In genomic region chr7:128697301-128697905, GRCh38 we compare ENCODE assay signal across 7 cellular contexts. TPM values are rescaled to one million over a fixed set of nuclear protein-coding genes. Genes with fewer than 3 reads are reported as not detected.
DNase-seq lines count a peak whose midpoint lies in the region; ATAC-seq, FAIRE-seq and TF ChIP-seq lines count a peak whose summit lies in the region.

No MANE protein-coding gene starts in this region.

- ATAC-seq in GM18861 (IDR thresholded peaks at IDR 0.05; ENCODE audit: unreplicated experiment) = no peak

- H4K20me1 ChIP-seq in SK-N-SH (ENCODE audit: insufficient read depth) = no peaks in the 10 kb centered on the region

- POLR2A ChIA-PET in SK-N-SH (lab: Yijun Ruan, JAX) = interaction anchor here (0.5 to 0.6 kb wide), 2 partner anchors 246 to 251 kb away, joined by 4 to 5 read pairs; no protein-coding TSS in a partner anchor

- DNase-seq in H54 (ENCODE audit: insufficient read length, low spot score) (peak; percentile 57), SK-N-SH (peak; percentile 89), brain microvascular endothelial cell (peak; percentile 38), kidney epithelial cell (ENCODE audit: low read depth) (no peak), SHP77 treated with DMSO at 0.1 percent for 48 hours (lab: John Stamatoyannopoulos, UW) (no peak)
- DNase-seq in stimulated activated CD4-positive, alpha-beta T cell treated with anti-CD3 and anti-CD28 coated beads, TNF-alpha, amount 100 ng/mL, for 48 hours (ENCODE audit: low read depth in 3 of 3) = peak; percentile 40 to 53 (median 47)

- H3K27me3 ChIP-seq in SK-N-SH (ENCODE audit: insufficient read depth) (peaks cover 6% of the 10 kb centered on the region; the same call in 1 of the 2 replicates), brain microvascular endothelial cell (replicated peaks) (no peaks in the 10 kb centered on the region), kidney epithelial cell (ENCODE audit: control insufficient read depth, insufficient read depth, low read length) (peaks cover 11% of the 10 kb centered on the region)

- WGBS in SK-N-SH (ENCODE audit: low lambda C conversion rate) = 6% methylated on average over 26 of the region's 37 CpGs

- H3F3A ChIP-seq in SK-N-SH (replicated peaks; ENCODE audit: insufficient read depth) = no peaks in the 10 kb centered on the region

- no peaks in the 10 kb centered on the region for H3K79me2 ChIP-seq in SK-N-SH (ENCODE audit: insufficient read depth)

- TF ChIP-seq POLR2A in H54 (IDR thresholded peaks at IDR 0.05; ENCODE audit: low read depth, low read length) = no peak

- peak; percentile 54 for TF ChIP-seq CTCF in SK-N-SH (IDR thresholded peaks at IDR 0.05)
- TF ChIP-seq CTCF in brain microvascular endothelial cell (IDR thresholded peaks at IDR 0.05; ENCODE audit: low read depth, low read length, missing control alignments) = peak; percentile 72
- peak; percentile 39 for TF ChIP-seq CTCF in kidney epithelial cell (IDR thresholded peaks at IDR 0.05; ENCODE audit: insufficient read depth, low read length, poor library complexity, severe bottlenecking)

- CTCF ChIA-PET in SK-N-SH (lab: Yijun Ruan, JAX) = interaction anchor here (0.6 to 2.5 kb wide), 18 partner anchors 10 to 395 kb away, joined by 3 to 15 read pairs (median 4); partner anchors contain the start of gene GARIN1A

- TF ChIP-seq EP300 in SK-N-SH (IDR thresholded peaks at IDR 0.05; ENCODE audit: borderline replicate concordance in 1 of 2, low read depth in 1 of 2, low read length in 1 of 2) = no peak

- no peaks in the 10 kb centered on the region; a peak in 1 of 4 replicates for H3K4me1 ChIP-seq in SK-N-SH (ENCODE audit: control insufficient read depth in 1 of 2, insufficient read depth in 2 of 2, low read depth in 1 of 2, low read length in 1 of 2)

- no peak for FAIRE-seq in H54 (lab: Jason Lieb, UNC)

- no peaks in the 10 kb centered on the region for H3K9me2 ChIP-seq in SK-N-SH

- in situ Hi-C loops in brain microvascular endothelial cell (cut with HindIII; ENCODE audit: low pct_ligation_motif_present, low sequenced_read_pairs) = no loop called here

- H3K27ac ChIP-seq in SK-N-SH (ENCODE audit: low read depth in 2 of 2, low read length in 1 of 2) = no peak overlapping the region
- H3K27ac ChIP-seq in brain microvascular endothelial cell = no peak overlapping the region

- H3K36me3 ChIP-seq in SK-N-SH (replicated peaks in 1 of 2; ENCODE audit: control insufficient read depth in 1 of 2, insufficient read depth in 2 of 2, low read length in 1 of 2) (no peaks in the 10 kb centered on the region), brain microvascular endothelial cell (replicated peaks) (no peaks in the 10 kb centered on the region), kidney epithelial cell (ENCODE audit: control insufficient read depth, insufficient read depth, low read length) (no peaks in the 10 kb centered on the region)

- TF ChIP-seq RAD21 in SK-N-SH (IDR thresholded peaks at IDR 0.05; ENCODE audit: low read length) = peak; percentile 32; the same call in 1 of the 2 replicates

- H3K4me2 ChIP-seq in SK-N-SH = peak overlapping the region; percentile 80

- H3K9ac ChIP-seq in SK-N-SH = peak overlapping the region; percentile 51

- H3K4me3 ChIP-seq in SK-N-SH (ENCODE audit: low read depth in 2 of 2, low read length in 1 of 2) (peak overlapping the region; percentile 54 to 60), brain microvascular endothelial cell (ENCODE audit: low read depth, low read length) (peak overlapping the region; percentile 61), kidney epithelial cell (ENCODE audit: low read depth, low read length) (peak overlapping the region; percentile 41)

- peak overlapping the region; percentile 90 for H2AFZ ChIP-seq in SK-N-SH (ENCODE audit: low read depth)

- H3K9me3 ChIP-seq in SK-N-SH = no peaks in the 10 kb centered on the region

TF ChIP-seq in SK-N-SH, 30 proteins besides CTCF, POLR2A, EP300 and RAD21:
- TF ChIP-seq MAX (IDR thresholded peaks at IDR 0.05; ENCODE audit: low read depth) = peak; percentile 60; the same call in 1 of the 2 replicates
- TF ChIP-seq SIN3A (IDR thresholded peaks at IDR 0.05; ENCODE audit: borderline replicate concordance, low read depth, low read length) = peak; percentile 42; the same call in 1 of the 2 replicates
- TF ChIP-seq CHD2 (IDR thresholded peaks at IDR 0.05; ENCODE audit: low read length, partially characterized antibody) = peak; percentile 30
- TF ChIP-seq ZBTB33 (IDR thresholded peaks at IDR 0.05; ENCODE audit: borderline replicate concordance, low read depth) = no peak
- 0 out of 2 replicates have a peak, but pooled peaks have one; percentile 10 for TF ChIP-seq TAF1 (IDR thresholded peaks at IDR 0.05; ENCODE audit: borderline replicate concordance, low read depth, low read length)
- no peak for TF ChIP-seq GABPA (IDR thresholded peaks at IDR 0.05; ENCODE audit: low read depth)
- 0 out of 2 replicates have a peak, but pooled peaks have one; percentile 9 for TF ChIP-seq SMC3 (IDR thresholded peaks at IDR 0.05; ENCODE audit: low read depth, low read length)
- peak; percentile 43; the same call in 1 of the 2 replicates for TF ChIP-seq GATA2 (CRISPR knock-in tag; IDR thresholded peaks at IDR 0.05)
- no peak for TF ChIP-seq NFIC (IDR thresholded peaks at IDR 0.05; ENCODE audit: borderline replicate concordance)
- no peak for TF ChIP-seq FOXJ3 (CRISPR knock-in tag; IDR thresholded peaks at IDR 0.05)
TF ChIP-seq in SK-N-SH: peak in this region for 6.

RNA-seq across cellular contexts. Expression of gene GARIN1A, which starts 25.3 kb away (rescaled TPM):
- 1.2 TPM in 2 replicates for polyA plus RNA-seq in SK-N-SH (2012; rRNA removed)
- polyA plus RNA-seq in SK-N-SH (2012; cell fraction: cytosol; rRNA removed) = 0.12 and 0.17 TPM in 2 replicates
- polyA plus RNA-seq in SK-N-SH (2012; cell fraction: nucleus; rRNA removed) = 14.8 and 17.9 TPM in 2 replicates
- total RNA-seq in kidney epithelial cell = 0.17 and 0.68 TPM in 2 replicates

RNA-seq across cellular contexts. Expression of gene CALU, which starts 41.8 kb away (rescaled TPM):
- polyA plus RNA-seq in SK-N-SH (2012; rRNA removed) = 195 and 294 TPM in 2 replicates
- polyA plus RNA-seq in SK-N-SH (2012; cell fraction: cytosol; rRNA removed) = 313 and 373 TPM in 2 replicates
- polyA plus RNA-seq in SK-N-SH (2012; cell fraction: nucleus; rRNA removed) = 64.7 and 168 TPM in 2 replicates
- 198 and 210 TPM in 2 replicates for total RNA-seq in kidney epithelial cell

Comparison
In these comparisons a context has a peak if more than half of its experiments do, and no peak if none do; other contexts are left out.
1. DNase-seq: peak in H54 (single experiment), SK-N-SH (single experiment), brain microvascular endothelial cell (single experiment) and stimulated activated CD4-positive, alpha-beta T cell treated with anti-CD3 and anti-CD28 coated beads, TNF-alpha, amount 100 ng/mL, for 48 hours (3 of 3); none in kidney epithelial cell (single experiment) and SHP77 treated with DMSO at 0.1 percent for 48 hours (single experiment).
2. Peak in every context shown above with its lines, with median percentiles within 50 percentile points of each other: H3K4me3 ChIP-seq and CTCF ChIP-seq.